ENCODE assay signal across 2 cellular contexts in genomic region chr10:112902730-112903129, GRCh38.
TF ChIP-seq lines count a peak whose summit lies in the region.

No MANE protein-coding gene starts in this region.

TF ChIP-seq in A549, 52 proteins besides CTCF, POLR2A, EP300 and RAD21 (continued from another document):
- no peak for TF ChIP-seq MAX (IDR thresholded peaks at IDR 0.05)
- no peak for TF ChIP-seq NR3C1 (IDR thresholded peaks at IDR 0.05)
- TF ChIP-seq FOXS1 (CRISPR knock-in tag; IDR thresholded peaks at IDR 0.05), result no peak
- no peak for TF ChIP-seq MAZ (IDR thresholded peaks at IDR 0.05; ENCODE audit: borderline replicate concordance, low read depth, low read length)
- no peak for TF ChIP-seq ESRRA (IDR thresholded peaks at IDR 0.05; ENCODE audit: borderline replicate concordance, low read length)
- TF ChIP-seq HES2 (IDR thresholded peaks at IDR 0.05), result no peak

TF ChIP-seq in K562, 482 proteins besides CTCF, POLR2A, EP300 and RAD21 (continued from another document):
- TF ChIP-seq ZKSCAN1 (IDR thresholded peaks at IDR 0.05; ENCODE audit: low read depth, low read length), result peak; percentile 30; the same call in 1 of the 2 replicates
